In the genomic region with DNA sequence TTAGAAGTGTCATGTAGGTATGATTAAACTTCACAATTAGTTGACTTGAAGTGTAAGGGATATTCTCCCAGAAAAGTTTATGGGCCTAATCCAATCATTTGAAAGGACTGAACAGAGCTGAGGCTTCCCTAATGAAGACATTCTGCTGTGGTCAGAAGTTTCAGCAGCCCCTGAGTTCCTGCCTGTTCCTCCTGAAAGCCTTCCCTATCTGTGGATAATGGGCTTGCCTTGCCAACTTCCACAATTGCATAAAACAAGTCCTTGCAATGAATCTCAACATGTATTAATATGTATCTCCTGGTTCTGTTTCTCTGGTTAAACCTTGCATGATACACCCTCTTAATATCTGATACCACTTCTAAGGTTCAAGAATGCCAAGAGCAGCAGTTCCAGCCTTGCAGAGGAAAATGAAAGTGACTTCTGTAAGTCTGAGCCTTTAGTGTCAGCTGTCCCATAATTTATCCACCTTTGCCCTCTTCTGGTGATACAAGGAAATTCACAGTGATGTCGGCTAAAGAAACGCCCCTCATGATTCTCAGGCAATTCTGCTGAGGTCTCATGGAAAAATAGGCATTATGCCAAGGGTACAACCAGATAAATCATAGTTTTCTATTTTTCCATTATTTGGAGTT, we compare ENCODE assay signal across 9 cellular contexts.
DNase-seq lines count a peak whose midpoint lies in the region; ATAC-seq and TF ChIP-seq lines count a peak whose summit lies in the region.
"Had no signal": no experiment of that assay in that cellular context is flagged by ENCODE, and none has a peak within 500 bp of the region (broad histone marks: within the 10 kb centered on the region; RNA-seq: fewer than 3 reads in every experiment).

No MANE protein-coding gene starts in this region.

- no peak overlapping the region for H3K4me3 Mint-ChIP-seq in T-cell

- no peak overlapping the region for H3K14ac ChIP-seq in neuronal stem cell (ENCODE audit: low read length)

- POLR2A ChIA-PET in T-cell (lab: Charles Lee) = interaction anchor here in 1 of 2 donors (0.5 kb wide), 1 partner anchor 32 kb away, joined by 4 read pairs; no protein-coding TSS in a partner anchor

- H3K9me3 ChIP-seq in neuronal stem cell (replicated peaks in 1 of 2; ENCODE audit: control insufficient read depth in 2 of 2, insufficient read depth in 1 of 2, low read depth in 1 of 2, low read length in 2 of 2) = no peaks in the 10 kb centered on the region
- H3K9me3 ChIP-seq: neutrophil had no signal

- no peak overlapping the region for H2AFZ ChIP-seq in neuronal stem cell (ENCODE audit: low read length)

- no peaks in the 10 kb centered on the region for H3K27me3 ChIP-seq in neuronal stem cell (ENCODE audit: control insufficient read depth in 3 of 3, insufficient read depth in 3 of 3, low read depth in 1 of 3, low read length in 3 of 3)
- H3K27me3 ChIP-seq: neutrophil had no signal

- no peak overlapping the region for H3K27ac Mint-ChIP-seq in T-cell

- no peaks in the 10 kb centered on the region for H3K27me3 Mint-ChIP-seq in T-cell

- no peaks in the 10 kb centered on the region for H3K36me3 ChIP-seq in neuronal stem cell (replicated peaks in 1 of 2; ENCODE audit: control insufficient read depth in 2 of 2, insufficient read depth in 2 of 2, low read length in 2 of 2)
- H3K36me3 ChIP-seq: neutrophil had no signal

- H2BK15ac ChIP-seq in neuronal stem cell (ENCODE audit: low read length) = no peak overlapping the region

- no peaks in the 10 kb centered on the region for H3K36me3 Mint-ChIP-seq in T-cell

- H3K9me3 Mint-ChIP-seq in T-cell = no peaks in the 10 kb centered on the region

- H2BK5ac ChIP-seq in neuronal stem cell (ENCODE audit: low read length) = no peak overlapping the region

- H3K9ac ChIP-seq in neuronal stem cell (ENCODE audit: low read depth, low read length, poor library complexity) = no peak overlapping the region

- peak; percentile 79 for ATAC-seq in HG02610 (IDR thresholded peaks at IDR 0.05; ENCODE audit: unreplicated experiment)
- peak; percentile 58 to 70 (median 64) for ATAC-seq in T-cell (replicated peaks in 1 of 4)

- H3K4me1 Mint-ChIP-seq in T-cell = peaks cover 0 to 10% (median 7%) of the 10 kb centered on the region in 3 donors

- no CpG with 5 or more reads among the region's 2 CpGs for WGBS in neuronal stem cell (ENCODE audit: extremely low coverage in 2 of 2, insufficient read length in 2 of 2, insufficient replicate concordance in 1 of 2), 2 donors

- no peak overlapping the region for H3K23ac ChIP-seq in neuronal stem cell (ENCODE audit: low read depth, low read length, poor library complexity)

- no peak overlapping the region for H4K8ac ChIP-seq in neuronal stem cell (ENCODE audit: low read depth, low read length)

- CTCF ChIA-PET in T-cell (lab: Charles Lee) = no interaction called here

- H2BK12ac ChIP-seq in neuronal stem cell (ENCODE audit: low read length) = no peak overlapping the region

- H3K79me1 ChIP-seq in neuronal stem cell (ENCODE audit: low read depth, low read length) = no peaks in the 10 kb centered on the region

- no peak overlapping the region for H2BK120ac ChIP-seq in neuronal stem cell (ENCODE audit: low read depth, low read length)

- DNase-seq in AG10803 (ENCODE audit: low read depth) (peak; percentile 12), NCI-H1092 treated with DMSO at 0.1 percent for 48 hours (lab: John Stamatoyannopoulos, UW) (peak; percentile 44), T-cell (peak in 4 of 34 experiments; percentile 0 to 8 (median 4)), fibroblast of mammary gland (ENCODE audit: low read depth) (peak; percentile 52), neuronal stem cell (ENCODE audit: low spot score) (peak; percentile 30), activated gamma-delta T cell treated with Interleukin-2 at 50 U/mL for 16 hours (no peak)

- peaks cover 0 to 2% of the 10 kb centered on the region in 2 donors for H3K4me1 ChIP-seq in neuronal stem cell (ENCODE audit: control insufficient read depth in 2 of 2, insufficient read depth in 1 of 2, low read depth in 1 of 2, low read length in 2 of 2)

- H4K91ac ChIP-seq in neuronal stem cell (ENCODE audit: low read depth, low read length, poor library complexity) = no peak overlapping the region

- no peak overlapping the region for H3K18ac ChIP-seq in neuronal stem cell (ENCODE audit: low read length)

- no peak overlapping the region for H3K27ac ChIP-seq in neuronal stem cell (replicated peaks; ENCODE audit: low read length)
- H3K27ac ChIP-seq: neutrophil had no signal

- no peak overlapping the region for H3K4me3 ChIP-seq in AG10803 (ENCODE audit: low read length)
- H3K4me3 ChIP-seq in fibroblast of mammary gland (ENCODE audit: control insufficient read depth, low read depth, low read length) = no peak overlapping the region
- no peak overlapping the region for H3K4me3 ChIP-seq in neuronal stem cell (ENCODE audit: low read length in 2 of 2)

- no peak overlapping the region for H3K4me2 ChIP-seq in neuronal stem cell (ENCODE audit: insufficient read depth, low read length, poor library complexity, severe bottlenecking)

- no peak overlapping the region for H2AK5ac ChIP-seq in neuronal stem cell (ENCODE audit: low read depth, low read length)

- H3K4ac ChIP-seq in neuronal stem cell (ENCODE audit: low read length) = no peak overlapping the region

- TF ChIP-seq CTCF in AG10803 (conservative IDR thresholded peaks at IDR 0.05; ENCODE audit: low read length) (peak; percentile 47), GM12873 (IDR thresholded peaks at IDR 0.05; ENCODE audit: insufficient read depth, low read depth, low read length, missing control alignments) (peak; percentile 63), fibroblast of mammary gland (conservative IDR thresholded peaks at IDR 0.05; ENCODE audit: control insufficient read depth, insufficient read depth, low read depth, low read length) (peak; percentile 50)
